In the genomic region with DNA sequence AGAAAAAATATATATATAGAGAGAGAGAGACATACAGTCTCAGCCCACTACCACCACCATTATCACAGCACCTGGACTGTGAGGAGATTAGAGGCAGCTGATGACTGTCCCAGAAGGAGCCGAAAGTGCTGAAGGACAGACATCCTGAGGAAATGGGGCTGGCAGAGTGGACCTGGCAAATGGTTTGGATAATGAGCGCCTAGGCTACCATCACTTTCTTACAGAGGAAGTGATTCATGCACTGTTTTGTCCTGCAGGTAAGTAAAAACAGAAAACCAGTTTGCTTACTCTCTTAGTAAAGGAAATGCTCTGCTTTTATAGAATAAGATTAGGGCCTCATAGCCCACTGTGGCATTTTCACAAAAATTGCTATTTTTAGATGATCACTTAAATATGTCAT, we compare ENCODE assay signal across 22 cellular contexts. TPM values are rescaled to one million over a fixed set of nuclear protein-coding genes. Genes with fewer than 3 reads are reported as not detected.
DNase-seq lines count a peak whose midpoint lies in the region; ATAC-seq and TF ChIP-seq lines count a peak whose summit lies in the region.
"Had no signal": no experiment of that assay in that cellular context is flagged by ENCODE, and none has a peak within 500 bp of the region (broad histone marks: within the 10 kb centered on the region; RNA-seq: fewer than 3 reads in every experiment).

No MANE protein-coding gene starts in this region.

- H3K27me3 Mint-ChIP-seq in MCF 10A (ENCODE audit: insufficient read depth, unreplicated experiment), result no peaks in the 10 kb centered on the region
- H3K27me3 Mint-ChIP-seq: CD4-positive, alpha-beta T cell had no signal

- TF ChIP-seq POLR2A in breast epithelium (IDR thresholded peaks at IDR 0.05), result no peak

- TF ChIP-seq CTCF in MCF 10A (IDR thresholded peaks at IDR 0.05; ENCODE audit: unreplicated experiment), result no peak
- TF ChIP-seq CTCF in breast epithelium (IDR thresholded peaks at IDR 0.05), result no peak
- no peak for TF ChIP-seq CTCF in smooth muscle cell (IDR thresholded peaks at IDR 0.05; ENCODE audit: borderline replicate concordance, insufficient read depth, poor library complexity, severe bottlenecking)

- no peak for ATAC-seq in GM18909 (IDR thresholded peaks at IDR 0.05; ENCODE audit: poor library complexity, unreplicated experiment)

- 32% methylated on average over 2 of the region's 2 CpGs for WGBS in smooth muscle cell (ENCODE audit: low lambda C conversion rate)

- peak overlapping the region; percentile 0 for H3K4me2 ChIP-seq in smooth muscle cell

- H3K36me3 ChIP-seq in breast epithelium (no peaks in the 10 kb centered on the region), smooth muscle cell (ENCODE audit: low read depth) (no peaks in the 10 kb centered on the region), H7 (replicated peaks; ENCODE audit: control insufficient read depth, insufficient read depth, low read length) (no peaks in the 10 kb centered on the region)
- H3K36me3 ChIP-seq: BE2C, MG63, SJCRH30 had no signal

- H4K20me1 ChIP-seq in smooth muscle cell (ENCODE audit: low read depth), result no peaks in the 10 kb centered on the region

- H3K9me3 Mint-ChIP-seq in MCF 10A (ENCODE audit: unreplicated experiment), result no peaks in the 10 kb centered on the region
- H3K9me3 Mint-ChIP-seq: CD4-positive, alpha-beta T cell had no signal

- no peak overlapping the region for H2AFZ ChIP-seq in smooth muscle cell (ENCODE audit: low read depth)

- peaks cover 38% of the 10 kb centered on the region for H3K36me3 Mint-ChIP-seq in MCF 10A (ENCODE audit: insufficient read depth, unreplicated experiment)

- H3K4me3 Mint-ChIP-seq in MCF 10A (ENCODE audit: unreplicated experiment), result no peak overlapping the region
- H3K4me3 Mint-ChIP-seq: CD4-positive, alpha-beta T cell had no signal

- H3K27me3 ChIP-seq in breast epithelium (no peaks in the 10 kb centered on the region), smooth muscle cell (ENCODE audit: low read depth) (no peaks in the 10 kb centered on the region), H7 (ENCODE audit: control insufficient read depth, insufficient read depth, low read length) (no peaks in the 10 kb centered on the region)
- H3K27me3 ChIP-seq: BE2C, MG63, SJCRH30 had no signal

- CTCF ChIA-PET in MCF 10A (lab: Yijun Ruan, JAX), result interaction anchor here (0.6 to 0.7 kb wide), 2 partner anchors 938 to 958 kb away, joined by 3 to 7 read pairs; no protein-coding TSS in a partner anchor

- H3K79me2 ChIP-seq in smooth muscle cell (ENCODE audit: low read depth), result no peaks in the 10 kb centered on the region

- intact Hi-C loops in MCF 10A (cut with micrococcal nuclease) (no loop called here), breast epithelium (cut with DNase I; ENCODE audit: low total_unique reads) (no loop called here)

- H3K4me1 Mint-ChIP-seq in MCF 10A (ENCODE audit: insufficient read depth, unreplicated experiment), result no peaks in the 10 kb centered on the region

- DNase-seq in MCF 10A (ENCODE audit: unreplicated experiment) (peak; percentile 43), breast epithelium (ENCODE audit: low spot score in 2 of 2) (no peak), dermis blood vessel endothelial cell (peak; percentile 85), islet precursor cell (peak; percentile 93), smooth muscle cell (lab: John Stamatoyannopoulos, UW; ENCODE audit: unreplicated experiment) (no peak), substantia nigra (lab: John Stamatoyannopoulos, UW) (no peak), H7 (no peak)
- DNase-seq: 8988T; BE2C; CD4-positive, alpha-beta T cell; DMS79; KG1; MG63; NCI-H1092; NCI-H146; NCI-H2081 treated with DMSO at 0.1 percent for 48 hours; NCI-H2227 treated with DMSO at 0.1 percent for 48 hours; NCI-H526 treated with DMSO at 0.1 percent for 48 hours; NK-92 treated with Interleukin-12 subunit alpha and Interleukin-12 subunit beta, amount 100 ng/mL, for 24 hours; RPMI8226; SJCRH30 had no signal

- no peak overlapping the region for H3K4me3 ChIP-seq in breast epithelium
- no peak overlapping the region for H3K4me3 ChIP-seq in smooth muscle cell
- no peak overlapping the region for H3K4me3 ChIP-seq in H7 (ENCODE audit: insufficient read depth, low read depth, low read length)
- H3K4me3 ChIP-seq: MG63, SJCRH30 had no signal

- H3F3A ChIP-seq in smooth muscle cell (ENCODE audit: low read depth), result no peaks in the 10 kb centered on the region

- no peak overlapping the region for H3K9ac ChIP-seq in smooth muscle cell (ENCODE audit: low read depth)

- POLR2A ChIA-PET in MCF 10A (lab: Yijun Ruan, JAX), result interaction anchor here (1.3 kb wide), 1 partner anchor 11 kb away, joined by 3 read pairs; no protein-coding TSS in a partner anchor

- H3K27ac ChIP-seq in breast epithelium (no peak overlapping the region), smooth muscle cell (ENCODE audit: low read depth) (no peak overlapping the region), substantia nigra (ENCODE audit: low read depth, low read length, poor library complexity, severe bottlenecking) (no peak overlapping the region)
- H3K27ac ChIP-seq: SJCRH30 had no signal

- BruUV-seq in MCF 10A (replicated peaks; lab: Mats Ljungman, UMichigan), result no TSS peak

- H3K9me3 ChIP-seq in breast epithelium (no peaks in the 10 kb centered on the region), smooth muscle cell (replicated peaks; ENCODE audit: low read depth) (no peaks in the 10 kb centered on the region)
- H3K9me3 ChIP-seq: BE2C, SJCRH30 had no signal

- H3K4me1 ChIP-seq in breast epithelium (no peaks in the 10 kb centered on the region), smooth muscle cell (ENCODE audit: low read depth) (peaks cover 3% of the 10 kb centered on the region)
- H3K4me1 ChIP-seq: BE2C, SJCRH30 had no signal

- H3K27ac Mint-ChIP-seq in MCF 10A (ENCODE audit: low read depth, unreplicated experiment), result no peak overlapping the region
- H3K27ac Mint-ChIP-seq: CD4-positive, alpha-beta T cell had no signal

RNA-seq across cellular contexts. Expression of gene DNM1L, which starts 28.6 kb away (rescaled TPM):
- total RNA-seq in MCF 10A (2022), result 72.5 and 86.9 TPM in 2 replicates
- total RNA-seq in breast epithelium, result 10 to 100 TPM; 46.1 to 84.0 (median 70.8) TPM
- 88.0 and 119 TPM in 2 replicates for total RNA-seq in dermis blood vessel endothelial cell
- 56.3 and 88.1 TPM in 2 replicates for total RNA-seq in smooth muscle cell
- polyA plus RNA-seq in smooth muscle cell, result 33.6 and 42.3 TPM in 2 replicates
- total RNA-seq in H7 (2014; rRNA removed; shearing (Covaris generic)), result 63.4 and 78.7 TPM in 2 replicates

Comparison
In these comparisons a context has a peak if more than half of its experiments do, and no peak if none do; other contexts are left out.
1. DNase-seq: peak in MCF 10A (single experiment), dermis blood vessel endothelial cell (single experiment) and islet precursor cell (single experiment); none in breast epithelium (0 of 2), smooth muscle cell (single experiment), substantia nigra (0 of 49) and H7 (single experiment).